9 cellular contexts compared by ENCODE assay signal in the genomic region with DNA sequence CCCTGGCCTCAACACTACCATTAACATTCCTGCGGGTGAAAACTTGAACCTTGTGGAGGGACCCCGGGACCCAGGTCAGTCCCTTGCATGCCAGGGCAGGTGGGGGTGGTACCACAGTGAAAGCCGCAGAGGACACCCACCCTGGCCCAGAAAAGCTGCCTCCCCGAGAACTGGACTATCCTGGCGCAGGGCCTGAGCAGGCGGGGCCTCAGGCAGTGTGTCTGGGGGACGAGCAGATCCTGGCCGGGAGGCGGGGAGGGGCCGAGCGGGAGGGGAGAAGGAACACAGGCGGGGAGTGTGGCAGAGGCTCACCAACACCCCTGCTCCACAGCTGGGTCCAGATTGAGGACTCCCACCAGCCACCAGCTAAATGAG. TPM values are rescaled to one million over a fixed set of nuclear protein-coding genes. Genes with fewer than 3 reads are reported as not detected.
DNase-seq lines count a peak whose midpoint lies in the region; ATAC-seq and TF ChIP-seq lines count a peak whose summit lies in the region.
"Had no signal": no experiment of that assay in that cellular context is flagged by ENCODE, and none has a peak within 500 bp of the region (broad histone marks: within the 10 kb centered on the region; RNA-seq: fewer than 3 reads in every experiment).

No MANE protein-coding gene starts in this region.

- H4K20me1 ChIP-seq in BLaER1 (peaks cover 5% of the 10 kb centered on the region; the same call in 1 of the 2 replicates), neural progenitor cell (ENCODE audit: low read depth) (no peaks in the 10 kb centered on the region)

- H2AFZ ChIP-seq in neural progenitor cell (replicated peaks): peak overlapping the region; percentile 81

- no peaks in the 10 kb centered on the region for H3K27me3 ChIP-seq in BLaER1
- no peaks in the 10 kb centered on the region for H3K27me3 ChIP-seq in NT2/D1 (ENCODE audit: insufficient read depth, insufficient read length)
- H3K27me3 ChIP-seq in neural progenitor cell: peaks cover 18% of the 10 kb centered on the region

- peaks cover 11% of the 10 kb centered on the region for H3F3A ChIP-seq in neural progenitor cell (ENCODE audit: low read depth)

- peak overlapping the region; percentile 49 for H3K4me3 ChIP-seq in BLaER1
- H3K4me3 ChIP-seq in NT2/D1 (ENCODE audit: insufficient read length, low read depth): peak overlapping the region; percentile 36
- H3K4me3 ChIP-seq in fibroblast of villous mesenchyme (ENCODE audit: low read depth, low read length): peak overlapping the region; percentile 50
- H3K4me3 ChIP-seq in neural progenitor cell: peak overlapping the region; percentile 36

- H3K9ac ChIP-seq in BLaER1 (peak overlapping the region; percentile 40; the same call in 1 of the 2 replicates), NT2/D1 (ENCODE audit: insufficient read length, low read depth) (peak overlapping the region; percentile 77), neural progenitor cell (no peak overlapping the region)
- H3K9ac ChIP-seq: KMS-11 had no signal

- H3K79me2 ChIP-seq in neural progenitor cell (ENCODE audit: low read depth): no peaks in the 10 kb centered on the region

- peak overlapping the region; percentile 59 for H3K27ac ChIP-seq in BLaER1
- H3K27ac ChIP-seq in neural progenitor cell: no peak overlapping the region
- H3K27ac ChIP-seq: KMS-11 had no signal

- no peak for TF ChIP-seq CTCF in fibroblast of villous mesenchyme (IDR thresholded peaks at IDR 0.05; ENCODE audit: insufficient read depth, low read depth, low read length)
- TF ChIP-seq CTCF in neural progenitor cell (IDR thresholded peaks at IDR 0.05): no peak

- H3K4me1 ChIP-seq in BLaER1: peaks cover 57% of the 10 kb centered on the region
- peaks cover 38% of the 10 kb centered on the region for H3K4me1 ChIP-seq in NT2/D1 (ENCODE audit: insufficient read depth, insufficient read length)
- H3K4me1 ChIP-seq in neural progenitor cell: peaks cover 17% of the 10 kb centered on the region

- peak overlapping the region; percentile 85 for H3K4me2 ChIP-seq in BLaER1
- H3K4me2 ChIP-seq in neural progenitor cell: peak overlapping the region; percentile 77
- H3K4me2 ChIP-seq: KMS-11 had no signal

- H3K9me3 ChIP-seq in BLaER1: no peaks in the 10 kb centered on the region
- no peaks in the 10 kb centered on the region for H3K9me3 ChIP-seq in NT2/D1 (ENCODE audit: insufficient read depth, low read length)
- no peaks in the 10 kb centered on the region for H3K9me3 ChIP-seq in neural progenitor cell (ENCODE audit: low read depth)

- ATAC-seq in HG03139 (IDR thresholded peaks at IDR 0.05; ENCODE audit: unreplicated experiment): no peak

- peaks cover 11% of the 10 kb centered on the region for H3K4me1 Mint-ChIP-seq in neural progenitor cell

- H3K27me3 Mint-ChIP-seq in neural progenitor cell (ENCODE audit: insufficient read depth, low read depth): peaks cover 9% of the 10 kb centered on the region

- no peak overlapping the region for H3K4me3 Mint-ChIP-seq in neural progenitor cell

- H3K9me3 Mint-ChIP-seq in neural progenitor cell: no peaks in the 10 kb centered on the region

- no peak overlapping the region for H3K27ac Mint-ChIP-seq in neural progenitor cell

- DNase-seq in NT2/D1 (ENCODE audit: low read depth, low spot score): no peak
- DNase-seq in fibroblast of villous mesenchyme (ENCODE audit: low read depth): peak; percentile 61
- DNase-seq in neural progenitor cell (ENCODE audit: low spot score): peak; percentile 63
- no peak for DNase-seq in activated T-cell treated with anti-CD3 and anti-CD28 coated beads for 4 hours
- no peak for DNase-seq in NCI-H446 treated with DMSO at 0.1 percent for 48 hours (lab: John Stamatoyannopoulos, UW)
- no peak for DNase-seq in activated CD4-positive, alpha-beta T cell treated with anti-CD3 and anti-CD28 coated beads for 4 hours

- H3K36me3 Mint-ChIP-seq in neural progenitor cell: no peaks in the 10 kb centered on the region

- H3K36me3 ChIP-seq in BLaER1: no peaks in the 10 kb centered on the region
- no peaks in the 10 kb centered on the region for H3K36me3 ChIP-seq in NT2/D1 (ENCODE audit: insufficient read depth, insufficient read length, low read length)
- no peaks in the 10 kb centered on the region for H3K36me3 ChIP-seq in neural progenitor cell

RNA-seq across cellular contexts. Expression of a gene that starts 10.0 kb away (rescaled TPM):
- 32.2 and 32.4 TPM in 2 replicates for total RNA-seq in fibroblast of villous mesenchyme
- total RNA-seq in neural progenitor cell (ENCODE audit: low replicate concordance): 0.77 and 1.3 TPM in 2 replicates

RNA-seq across cellular contexts. Expression of a gene that starts 17.4 kb away (rescaled TPM):
- total RNA-seq in fibroblast of villous mesenchyme (5.8 and 6.9 TPM in 2 replicates), neural progenitor cell (ENCODE audit: low replicate concordance) (8.5 and 10.8 TPM in 2 replicates)

RNA-seq across cellular contexts. Expression of a gene that starts 43.5 kb away (rescaled TPM):
- total RNA-seq in fibroblast of villous mesenchyme (under 0.01 TPM in 1 of 2 replicates, not detected in the other), neural progenitor cell (ENCODE audit: low replicate concordance) (not detected in 2 replicates)

RNA-seq across cellular contexts. Expression of a gene that starts 52.7 kb away (rescaled TPM):
- total RNA-seq in fibroblast of villous mesenchyme (22.2 and 22.5 TPM in 2 replicates), neural progenitor cell (ENCODE audit: low replicate concordance) (56.6 and 102 TPM in 2 replicates)

Comparison
In these comparisons a context has a peak if more than half of its experiments do, and no peak if none do; other contexts are left out.
1. DNase-seq: peak in fibroblast of villous mesenchyme (single experiment) and neural progenitor cell (single experiment); none in NT2/D1 (single experiment), activated T-cell treated with anti-CD3 and anti-CD28 coated beads for 4 hours (single experiment), NCI-H446 treated with DMSO at 0.1 percent for 48 hours (single experiment) and activated CD4-positive, alpha-beta T cell treated with anti-CD3 and anti-CD28 coated beads for 4 hours (0 of 2).
2. RNA of a gene that starts 10.0 kb away (total RNA-seq): 32.2 to 32.4 TPM in fibroblast of villous mesenchyme; 0.77 to 1.3 TPM in neural progenitor cell; every median in the first group is over 10 times any median in the second.
3. Peak in every context shown above with its lines, with median percentiles within 50 percentile points of each other: H3K4me3 ChIP-seq.